ENCODE assay signal across 22 cellular contexts in genomic region chr2:52874706-52875105, GRCh38.
A peak's percentile ranks its signal among the peaks of the same experiment; 100 is the strongest.
DNase-seq lines count a peak whose midpoint lies in the region; ATAC-seq, FAIRE-seq and TF ChIP-seq lines count a peak whose summit lies in the region.
"Had no signal": no experiment of that assay in that cellular context is flagged by ENCODE, and none has a peak within 500 bp of the region (broad histone marks: within the 10 kb centered on the region; RNA-seq: fewer than 3 reads in every experiment).

No MANE protein-coding gene starts in this region.

- H4K20me1 ChIP-seq in GM23248 (ENCODE audit: insufficient read depth) (no peaks in the 10 kb centered on the region), astrocyte (ENCODE audit: insufficient read depth, low read length) (no peaks in the 10 kb centered on the region)
- H4K20me1 ChIP-seq: BLaER1 treated with 17β-estradiol and CSF1 and Interleukin-3, amounts not matched to agents 10 nM and 100 nM had no signal

- H3K79me2 ChIP-seq in GM23248 (ENCODE audit: insufficient read depth) (no peaks in the 10 kb centered on the region), astrocyte (ENCODE audit: insufficient read depth, low read length) (no peaks in the 10 kb centered on the region)

- 11 to 24% methylated on average over 3 of the region's 3 CpGs for WGBS in GM23248 (ENCODE audit: low coverage in 1 of 2, low lambda C conversion rate in 2 of 2, missing lambda C conversion rate in 2 of 2), 2 experiments

- H3K9ac ChIP-seq in GM23248 (no peak overlapping the region), astrocyte (ENCODE audit: low read length) (no peak overlapping the region)
- H3K9ac ChIP-seq: BLaER1 treated with 17β-estradiol and CSF1 and Interleukin-3, amounts not matched to agents 10 nM and 100 nM had no signal

- intact Hi-C loops in upper lobe of right lung (cut with DNase I) = no loop called here

- H2AFZ ChIP-seq in GM23248 = no peak overlapping the region
- no peak overlapping the region for H2AFZ ChIP-seq in astrocyte (ENCODE audit: low read depth, low read length)

- H3F3A ChIP-seq in GM23248 (ENCODE audit: insufficient read depth) = no peaks in the 10 kb centered on the region

- H3K4me1 Mint-ChIP-seq in astrocyte (ENCODE audit: low read depth, unreplicated experiment) = no peaks in the 10 kb centered on the region
- no peaks in the 10 kb centered on the region for H3K4me1 Mint-ChIP-seq in activated T-helper 17 cell treated with anti-CD3 and anti-CD28 coated beads, Interleukin-2, amount 50 U/mL, for 72 hours
- no peaks in the 10 kb centered on the region for H3K4me1 Mint-ChIP-seq in HFFc6 (ENCODE audit: low read depth)
- H3K4me1 Mint-ChIP-seq: B cell, H9 had no signal

- H3K4me3 ChIP-seq in GM23248 (no peak overlapping the region), astrocyte (ENCODE audit: insufficient read depth, low read depth, low read length) (no peak overlapping the region), upper lobe of right lung (no peak overlapping the region)
- H3K4me3 ChIP-seq: BLaER1 treated with 17β-estradiol and CSF1 and Interleukin-3, amounts not matched to agents 10 nM and 100 nM had no signal

- no peaks in the 10 kb centered on the region for H3K9me2 ChIP-seq in GM23248 (ENCODE audit: insufficient read depth)

- H3K4me3 Mint-ChIP-seq in astrocyte (ENCODE audit: unreplicated experiment) (no peak overlapping the region), HFFc6 (no peak overlapping the region)
- H3K4me3 Mint-ChIP-seq in activated T-helper 17 cell treated with anti-CD3 and anti-CD28 coated beads, Interleukin-2, amount 50 U/mL, for 72 hours = no peak overlapping the region
- H3K4me3 Mint-ChIP-seq: B cell; CD8-positive, alpha-beta T cell; H9 had no signal

- H3K27me3 Mint-ChIP-seq in astrocyte (ENCODE audit: low read depth, unreplicated experiment) = peaks cover 3% of the 10 kb centered on the region
- no peaks in the 10 kb centered on the region for H3K27me3 Mint-ChIP-seq in activated T-helper 17 cell treated with anti-CD3 and anti-CD28 coated beads, Interleukin-2, amount 50 U/mL, for 72 hours
- H3K27me3 Mint-ChIP-seq in HFFc6 (ENCODE audit: insufficient read depth) = no peaks in the 10 kb centered on the region; the same call in 1 of the 2 replicates
- H3K27me3 Mint-ChIP-seq: B cell had no signal

- no peak for ATAC-seq in activated T-helper 17 cell treated with anti-CD3 and anti-CD28 coated beads, Interleukin-2, amount 50 U/mL, for 72 hours (replicated peaks)
- no peak for ATAC-seq in upper lobe of right lung
- ATAC-seq: CD8-positive, alpha-beta T cell had no signal

- H3K9me3 Mint-ChIP-seq in astrocyte (ENCODE audit: unreplicated experiment) (no peaks in the 10 kb centered on the region), HFFc6 (no peaks in the 10 kb centered on the region; the same call in 1 of the 2 replicates)
- H3K9me3 Mint-ChIP-seq in activated T-helper 17 cell treated with anti-CD3 and anti-CD28 coated beads, Interleukin-2, amount 50 U/mL, for 72 hours = no peaks in the 10 kb centered on the region
- H3K9me3 Mint-ChIP-seq: H9 had no signal

- H3K9me3 ChIP-seq in GM23248 (ENCODE audit: low read depth) (no peaks in the 10 kb centered on the region), astrocyte (ENCODE audit: insufficient read depth, low read depth, low read length) (no peaks in the 10 kb centered on the region), upper lobe of right lung (no peaks in the 10 kb centered on the region)
- H3K9me3 ChIP-seq: BLaER1 treated with 17β-estradiol and CSF1 and Interleukin-3, amounts not matched to agents 10 nM and 100 nM had no signal

- H3K27ac ChIP-seq in GM23248 (no peak overlapping the region), astrocyte (ENCODE audit: low read depth, low read length) (no peak overlapping the region), upper lobe of right lung (no peak overlapping the region)
- H3K27ac ChIP-seq: BLaER1 treated with 17β-estradiol and CSF1 and Interleukin-3, amounts not matched to agents 10 nM and 100 nM; HL-60 had no signal

- no peaks in the 10 kb centered on the region for H3K36me3 Mint-ChIP-seq in astrocyte (ENCODE audit: low read depth, unreplicated experiment)
- H3K36me3 Mint-ChIP-seq in activated T-helper 17 cell treated with anti-CD3 and anti-CD28 coated beads, Interleukin-2, amount 50 U/mL, for 72 hours (ENCODE audit: low read depth) = no peaks in the 10 kb centered on the region
- H3K36me3 Mint-ChIP-seq in HFFc6 (ENCODE audit: low read depth) = no peaks in the 10 kb centered on the region
- H3K36me3 Mint-ChIP-seq: CD8-positive, alpha-beta T cell had no signal

- H3K4me2 ChIP-seq in GM23248 (ENCODE audit: unreplicated experiment) = no peak overlapping the region
- H3K4me2 ChIP-seq in astrocyte (ENCODE audit: low read length) = no peak overlapping the region
- H3K4me2 ChIP-seq: BLaER1 treated with 17β-estradiol and CSF1 and Interleukin-3, amounts not matched to agents 10 nM and 100 nM had no signal

- H3K27ac Mint-ChIP-seq in astrocyte (ENCODE audit: unreplicated experiment) (no peak overlapping the region), HFFc6 (no peak overlapping the region)
- H3K27ac Mint-ChIP-seq in activated T-helper 17 cell treated with anti-CD3 and anti-CD28 coated beads, Interleukin-2, amount 50 U/mL, for 72 hours = no peak overlapping the region
- H3K27ac Mint-ChIP-seq: B cell; CD8-positive, alpha-beta T cell; H9 had no signal

- H3K4me1 ChIP-seq in GM23248 (ENCODE audit: insufficient read depth) (no peaks in the 10 kb centered on the region), astrocyte (ENCODE audit: insufficient read depth, low read length) (no peaks in the 10 kb centered on the region), upper lobe of right lung (no peaks in the 10 kb centered on the region)
- H3K4me1 ChIP-seq: BLaER1 treated with 17β-estradiol and CSF1 and Interleukin-3, amounts not matched to agents 10 nM and 100 nM had no signal

- in situ Hi-C loops in GM23248 (cut with MboI) = no loop called here

- H3K36me3 ChIP-seq in GM23248 (ENCODE audit: low read depth) (no peaks in the 10 kb centered on the region), astrocyte (ENCODE audit: insufficient read depth, low read length) (no peaks in the 10 kb centered on the region), upper lobe of right lung (no peaks in the 10 kb centered on the region)
- H3K36me3 ChIP-seq: BLaER1 treated with 17β-estradiol and CSF1 and Interleukin-3, amounts not matched to agents 10 nM and 100 nM had no signal

- DNase-seq in A172 (ENCODE audit: low spot score) = peak; percentile 37
- peak; percentile 1 for DNase-seq in GM23248
- peak; percentile 17 for DNase-seq in M059J (ENCODE audit: low read depth)
- DNase-seq in astrocyte (ENCODE audit: low read depth) = peak; percentile 41
- DNase-seq in HFFc6 = no peak
- DNase-seq in upper lobe of right lung = no peak
- DNase-seq in NCI-H69 (lab: John Stamatoyannopoulos, UW) = no peak
- DNase-seq: 8988T; Calu3; CD8-positive, alpha-beta T cell; DMS 273 treated with DMSO at 0.1 percent for 48 hours; DMS53; DND-41; GDM1; GOT3; H9 had no signal

- H3K27me3 ChIP-seq in GM23248 (replicated peaks; ENCODE audit: insufficient read depth) = no peaks in the 10 kb centered on the region
- H3K27me3 ChIP-seq in astrocyte (ENCODE audit: insufficient read depth, low read length) = no peaks in the 10 kb centered on the region
- H3K27me3 ChIP-seq in upper lobe of right lung = no peaks in the 10 kb centered on the region
- H3K27me3 ChIP-seq: BLaER1 treated with 17β-estradiol and CSF1 and Interleukin-3, amounts not matched to agents 10 nM and 100 nM had no signal

- FAIRE-seq in astrocyte (lab: Jason Lieb, UNC) = no peak
- FAIRE-seq: GM12892, GM18507 had no signal

- TF ChIP-seq CTCF in astrocyte (IDR thresholded peaks at IDR 0.05; ENCODE audit: insufficient read depth, low read depth, low read length) = no peak
- TF ChIP-seq CTCF in HFFc6 (IDR thresholded peaks at IDR 0.05) = no peak
- no peak for TF ChIP-seq CTCF in upper lobe of right lung (IDR thresholded peaks at IDR 0.05)

Comparison
In these comparisons a context has a peak if more than half of its experiments do, and no peak if none do; other contexts are left out.
1. DNase-seq: peak in A172 (single experiment), GM23248 (single experiment), M059J (single experiment) and astrocyte (single experiment); none in HFFc6 (single experiment), upper lobe of right lung (single experiment) and NCI-H69 (single experiment).